Comparison of ENCODE assay signal across 10 cellular contexts in genomic region chr3:165805834-165806561, GRCh38. TPM values are rescaled to one million over a fixed set of nuclear protein-coding genes. Genes with fewer than 3 reads are reported as not detected.
DNase-seq lines count a peak whose midpoint lies in the region; ATAC-seq and TF ChIP-seq lines count a peak whose summit lies in the region.
"Had no signal": no experiment of that assay in that cellular context is flagged by ENCODE, and none has a peak within 500 bp of the region (broad histone marks: within the 10 kb centered on the region; RNA-seq: fewer than 3 reads in every experiment).

No MANE protein-coding gene starts in this region.

- H3K36me3 ChIP-seq in HAP-1 (replicated peaks) = no peaks in the 10 kb centered on the region
- H3K36me3 ChIP-seq in Caco-2 (ENCODE audit: control insufficient read depth, insufficient read depth, low read length) = no peaks in the 10 kb centered on the region

- H3K27me3 ChIP-seq in HAP-1 (ENCODE audit: low read depth) (no peaks in the 10 kb centered on the region), Caco-2 (replicated peaks; ENCODE audit: control insufficient read depth, insufficient read depth, low read length) (no peaks in the 10 kb centered on the region)

- ATAC-seq in GM21360 (IDR thresholded peaks at IDR 0.05; ENCODE audit: unreplicated experiment) (peak; percentile 80), HG03280 (IDR thresholded peaks at IDR 0.05; ENCODE audit: unreplicated experiment) (peak; percentile 81)
- ATAC-seq: naive thymus-derived CD8-positive, alpha-beta T cell had no signal

- POLR2A ChIA-PET in Caco-2 (lab: Charles Lee) = no interaction called here

- no peaks in the 10 kb centered on the region for H3K36me3 Mint-ChIP-seq in Caco-2 (ENCODE audit: insufficient read depth, unreplicated experiment)
- H3K36me3 Mint-ChIP-seq: naive thymus-derived CD8-positive, alpha-beta T cell had no signal

- intact Hi-C loops in Caco-2 (cut with micrococcal nuclease; ENCODE audit: unreplicated experiment) = no loop called here

- H3K9me3 Mint-ChIP-seq in Caco-2 (ENCODE audit: unreplicated experiment) = no peaks in the 10 kb centered on the region
- H3K9me3 Mint-ChIP-seq: activated T-helper 1 cell treated with anti-CD3 and anti-CD28 coated beads, Interleukin-12 subunit alpha, Interleukin-12 subunit beta, Interleukin-2, Interleukin-4 antibody, amounts not matched to agents 30 ng/mL and 10 ng/mL and 1 ng/mL, durations not matched to agents 14 hours and 24 hours and 36 hours had no signal

- H3K4me3 ChIP-seq in epithelial cell of proximal tubule (ENCODE audit: low read depth, low read length) (peak overlapping the region; percentile 47), HAP-1 (no peak overlapping the region), Caco-2 (ENCODE audit: low read depth, low read length) (no peak overlapping the region)

- no peaks in the 10 kb centered on the region for H3K4me1 Mint-ChIP-seq in Caco-2 (ENCODE audit: low read depth, unreplicated experiment)
- H3K4me1 Mint-ChIP-seq: naive thymus-derived CD8-positive, alpha-beta T cell had no signal

- H3K27ac Mint-ChIP-seq in Caco-2 (ENCODE audit: unreplicated experiment) = no peak overlapping the region
- H3K27ac Mint-ChIP-seq: activated T-helper 1 cell treated with anti-CD3 and anti-CD28 coated beads, Interleukin-12 subunit alpha, Interleukin-12 subunit beta, Interleukin-2, Interleukin-4 antibody, amounts not matched to agents 30 ng/mL and 10 ng/mL and 1 ng/mL, durations not matched to agents 14 hours and 24 hours and 36 hours; naive thymus-derived CD8-positive, alpha-beta T cell had no signal

- BruUV-seq in Caco-2 (replicated peaks; lab: Mats Ljungman, UMichigan) = no TSS peak

- no peak overlapping the region for H3K4me3 Mint-ChIP-seq in Caco-2 (ENCODE audit: unreplicated experiment)
- H3K4me3 Mint-ChIP-seq: activated T-helper 1 cell treated with anti-CD3 and anti-CD28 coated beads, Interleukin-12 subunit alpha, Interleukin-12 subunit beta, Interleukin-2, Interleukin-4 antibody, amounts not matched to agents 30 ng/mL and 10 ng/mL and 1 ng/mL, durations not matched to agents 14 hours and 24 hours and 36 hours; naive thymus-derived CD8-positive, alpha-beta T cell had no signal

- TF ChIP-seq CTCF in epithelial cell of proximal tubule (conservative IDR thresholded peaks at IDR 0.05; ENCODE audit: low read depth, low read length) (no peak), Caco-2 (IDR thresholded peaks at IDR 0.05; ENCODE audit: insufficient read depth in 1 of 2, low read depth in 1 of 2, low read length in 1 of 2, severe bottlenecking in 1 of 2, unreplicated experiment in 1 of 2) (no peak)

- in situ Hi-C loops in HAP-1 (cut with MboI; ENCODE audit: low sequenced_read_pairs) = no loop called here

- H3K4me1 ChIP-seq in HAP-1 (no peaks in the 10 kb centered on the region), Caco-2 (no peaks in the 10 kb centered on the region)

- no peaks in the 10 kb centered on the region for H3K27me3 Mint-ChIP-seq in Caco-2 (ENCODE audit: insufficient read depth, unreplicated experiment)
- H3K27me3 Mint-ChIP-seq: naive thymus-derived CD8-positive, alpha-beta T cell had no signal

- H3K9me3 ChIP-seq in HAP-1 = no peaks in the 10 kb centered on the region
- H3K9me3 ChIP-seq in Caco-2 = no peaks in the 10 kb centered on the region

- peak; percentile 52 for DNase-seq in DMS53 (lab: John Stamatoyannopoulos, UW)
- peak; percentile 32 for DNase-seq in epithelial cell of proximal tubule (ENCODE audit: low read depth)
- no peak for DNase-seq in NCI-H446 (lab: John Stamatoyannopoulos, UW)
- no peak for DNase-seq in 8988T
- no peak for DNase-seq in HAP-1 (ENCODE audit: low spot score in 2 of 2)
- no peak for DNase-seq in Caco-2
- DNase-seq: naive thymus-derived CD8-positive, alpha-beta T cell had no signal

- CTCF ChIA-PET in Caco-2 (lab: Charles Lee) = no interaction called here

RNA-seq across cellular contexts. Expression of gene BCHE, which starts 31.2 kb away (rescaled TPM):
- total RNA-seq in epithelial cell of proximal tubule = 1.1 and 2.9 TPM in 2 replicates
- total RNA-seq in Caco-2 (2022) = not detected in 2 replicates
- total RNA-seq: activated T-helper 1 cell treated with anti-CD3 and anti-CD28 coated beads, Interleukin-12 subunit alpha, Interleukin-12 subunit beta, Interleukin-2, Interleukin-4 antibody, amounts not matched to agents 30 ng/mL and 10 ng/mL and 1 ng/mL, durations not matched to agents 14 hours and 24 hours and 36 hours; naive thymus-derived CD8-positive, alpha-beta T cell had no signal

Comparison
In these comparisons a context has a peak if more than half of its experiments do, and no peak if none do; other contexts are left out.
1. DNase-seq: peak in DMS53 (single experiment) and epithelial cell of proximal tubule (single experiment); none in NCI-H446 (0 of 2), 8988T (single experiment), HAP-1 (0 of 2) and Caco-2 (0 of 2).